In genomic region chr16:70523621-70524405, GRCh38 we compare ENCODE assay signal across 8 cellular contexts. TPM values are rescaled to one million over a fixed set of nuclear protein-coding genes. Genes with fewer than 3 reads are reported as not detected.
DNase-seq lines count a peak whose midpoint lies in the region; ATAC-seq, FAIRE-seq and TF ChIP-seq lines count a peak whose summit lies in the region.

SF3B3 (plus strand) TSS chr16:70523816; CDS start chr16:70526657, 2,841 bp downstream.

- peak within 1 kb of the TSS; percentile 98 for H3K27ac Mint-ChIP-seq in activated CD4-positive, alpha-beta T cell treated with anti-CD3 and anti-CD28 coated beads for 36 hours

- CTCF ChIA-PET in activated CD4-positive, alpha-beta T cell treated with anti-CD3 and anti-CD28 coated beads for 36 hours (lab: Charles Lee): interaction anchor here (0.7 to 1.6 kb wide), 7 partner anchors 99 to 256 kb away, joined by 3 to 5 read pairs (median 3); partner anchors contain the start of gene DDX19A
- CTCF ChIA-PET in HepG2 (lab: Yijun Ruan, JAX; ENCODE audit: low intra/inter-chr PET ratio, low total read pairs): no interaction called here

- no peak for FAIRE-seq in HepG2 (lab: Jason Lieb, UNC)

- under 1% methylated on average over 35 of the region's 35 CpGs for WGBS in HepG2 (ENCODE audit: low lambda C conversion rate)

- TSS peak; percentile 81 for BruUV-seq in HepG2 (replicated peaks; lab: Mats Ljungman, UMichigan)

- intact Hi-C loops in activated CD4-positive, alpha-beta T cell treated with anti-CD3 and anti-CD28 coated beads for 36 hours (cut with DNase I, micrococcal nuclease): loop anchor here (1.0 to 10.0 kb wide), 15 partner anchors 47 to 1099 kb away; partner anchors contain the start of genes AARS1 (in 2 of the 2), DDX19A (in 2 of the 2), ST3GAL2 (in 2 of the 2) and CMTR2 (in 1 of the 2)
- intact Hi-C loops in HepG2 (cut with micrococcal nuclease; ENCODE audit: unreplicated experiment): loop anchor here (2.0 kb wide), 1 partner anchor 129 kb away; no protein-coding TSS in a partner anchor

- peaks cover 46% of the 10 kb centered on the region for H3K4me1 ChIP-seq in HepG2 (ENCODE audit: insufficient read depth, low read length)

- ATAC-seq in HG03135 (IDR thresholded peaks at IDR 0.05; ENCODE audit: unreplicated experiment) (peak; percentile 53), HepG2 (peak; percentile 85)
- ATAC-seq in activated CD4-positive, alpha-beta T cell treated with anti-CD3 and anti-CD28 coated beads for 36 hours: peak; percentile 69

- H3K4me2 ChIP-seq in HepG2 (ENCODE audit: low read depth, low read length): peak within 1 kb of the TSS; percentile 93

- TF ChIP-seq CTCF in HepG2 (CRISPR knock-in tag; IDR thresholded peaks at IDR 0.05): no peak

- peaks cover 11 to 26% of the 10 kb centered on the region in 2 experiments; a peak in 4 of 5 replicates for H3K36me3 ChIP-seq in HepG2 (replicated peaks in 1 of 2; ENCODE audit: control insufficient read depth in 1 of 2, insufficient read depth in 2 of 2, low read length in 2 of 2)

- no peaks in the 10 kb centered on the region for H3K9me3 ChIP-seq in HepG2 (ENCODE audit: low read length)

- POLR2A ChIA-PET in activated CD4-positive, alpha-beta T cell treated with anti-CD3 and anti-CD28 coated beads for 36 hours (lab: Charles Lee): interaction anchor here (0.6 to 4.5 kb wide), 13 partner anchors 10 to 1268 kb away, joined by 3 to 19 read pairs (median 6); partner anchors contain the start of genes AARS1 and DDX19A
- POLR2A ChIA-PET in HepG2 (lab: Yijun Ruan, JAX): interaction anchor here (0.7 to 2.9 kb wide), 12 partner anchors 23 to 235 kb away, joined by 3 to 24 read pairs (median 4); partner anchors contain the start of genes AARS1 and DDX19B

- H3K4me3 Mint-ChIP-seq in activated CD4-positive, alpha-beta T cell treated with anti-CD3 and anti-CD28 coated beads for 36 hours: peak within 1 kb of the TSS; percentile 96

- peaks cover 0 to 5% of the 10 kb centered on the region in 2 experiments; a peak in 1 of 5 replicates for H3K27me3 ChIP-seq in HepG2 (ENCODE audit: control insufficient read depth in 1 of 2, insufficient read depth in 2 of 2, low read length in 2 of 2)

- peaks cover 39% of the 10 kb centered on the region for H4K20me1 ChIP-seq in HepG2 (ENCODE audit: insufficient read depth, low read length)

- peak within 1 kb of the TSS; percentile 93 for H3K27ac ChIP-seq in HepG2 (ENCODE audit: extremely low read length, insufficient read depth, low read length)

- peak within 1 kb of the TSS; percentile 98 to 99 (median 99) for H3K4me3 ChIP-seq in HepG2 (replicated peaks in 1 of 3; ENCODE audit: insufficient read depth in 1 of 3, low read depth in 2 of 3, low read length in 3 of 3)

- H3K36me3 Mint-ChIP-seq in activated CD4-positive, alpha-beta T cell treated with anti-CD3 and anti-CD28 coated beads for 36 hours (ENCODE audit: low read depth): peaks cover 46% of the 10 kb centered on the region

- in situ Hi-C loops in HepG2 (cut with HindIII; ENCODE audit: extremely low pct_ligation_motif_present, low pct_unique_long_range_greater_than_20kb): no loop called here

- peaks cover 65% of the 10 kb centered on the region for H3K79me2 ChIP-seq in HepG2 (ENCODE audit: insufficient read depth, low read length)

- H3K9ac ChIP-seq in HepG2 (ENCODE audit: insufficient read depth, low read depth, low read length): peak within 1 kb of the TSS; percentile 99

- peak; percentile 0 to 13; a peak in 1 of 4 replicates for TF ChIP-seq EP300 in HepG2 (IDR thresholded peaks at IDR 0.05; ENCODE audit: low read depth in 2 of 2, low read length in 2 of 2)
- TF ChIP-seq EP300 in HepG2 (CRISPR knock-in tag; IDR thresholded peaks at IDR 0.05; ENCODE audit: borderline replicate concordance): peak; percentile 10; the same call in 1 of the 2 replicates

- peak; percentile 79 for DNase-seq in SIG-M5 treated with dmso at 0.1 percent for 504 hours (lab: John Stamatoyannopoulos, UW; ENCODE audit: unreplicated experiment)
- no peak for DNase-seq in SIG-M5 (lab: John Stamatoyannopoulos, UW)
- no peak for DNase-seq in NCI-H460 (ENCODE audit: extremely low read depth, low read depth)
- DNase-seq in activated CD4-positive, alpha-beta T cell treated with anti-CD3 and anti-CD28 coated beads for 36 hours: peak; percentile 84
- DNase-seq in dermis blood vessel endothelial cell: no peak
- DNase-seq in HepG2 (ENCODE audit: low spot score): peak; percentile 73
- DNase-seq in stimulated activated CD4-positive, alpha-beta T cell treated with anti-CD3 and anti-CD28 coated beads, Interleukin-4, amount 100 ng/mL, for 24 hours: peak; percentile 77

- peak; percentile 78 to 93 for TF ChIP-seq POLR2A in HepG2 (IDR thresholded peaks at IDR 0.05; ENCODE audit: insufficient read depth in 1 of 2, low read depth in 2 of 2, low read length in 2 of 2)

- peak within 1 kb of the TSS; percentile 70 for H2AFZ ChIP-seq in HepG2 (ENCODE audit: low read length)

- no peaks in the 10 kb centered on the region for H3K9me3 Mint-ChIP-seq in activated CD4-positive, alpha-beta T cell treated with anti-CD3 and anti-CD28 coated beads for 36 hours (ENCODE audit: low read depth)

- H3K27me3 Mint-ChIP-seq in activated CD4-positive, alpha-beta T cell treated with anti-CD3 and anti-CD28 coated beads for 36 hours: no peaks in the 10 kb centered on the region

- 0 out of 2 replicates have a peak, but pooled peaks have one; percentile 23 for TF ChIP-seq RAD21 in HepG2 (CRISPR knock-in tag; IDR thresholded peaks at IDR 0.05)

- H3K4me1 Mint-ChIP-seq in activated CD4-positive, alpha-beta T cell treated with anti-CD3 and anti-CD28 coated beads for 36 hours: peaks cover 51% of the 10 kb centered on the region

TF ChIP-seq in HepG2, 621 proteins besides CTCF, POLR2A, EP300 and RAD21 (continues in another document):
- TF ChIP-seq CHCHD3 (CRISPR knock-in tag; IDR thresholded peaks at IDR 0.05) (0 out of 2 replicates have a peak, but pooled peaks have one; percentile 34), NFATC3 (CRISPR knock-in tag; IDR thresholded peaks at IDR 0.05) (no peak), E2F1 (CRISPR knock-in tag; IDR thresholded peaks at IDR 0.05) (peak; percentile 96), JUN (CRISPR knock-in tag; IDR thresholded peaks at IDR 0.05) (no peak), KLF13 (CRISPR knock-in tag; IDR thresholded peaks at IDR 0.05) (no peak), ZNF652 (CRISPR knock-in tag; IDR thresholded peaks at IDR 0.05; ENCODE audit: borderline replicate concordance, low read depth) (no peak), ZBTB34 (CRISPR knock-in tag; IDR thresholded peaks at IDR 0.05) (no peak; the same call in 1 of the 2 replicates), ZBTB7A (CRISPR knock-in tag; IDR thresholded peaks at IDR 0.05) (no peak)

RNA-seq across cellular contexts. Expression of gene SF3B3, which starts in this region (rescaled TPM):
- 159 and 190 TPM in 2 replicates for total RNA-seq in NCI-H460 (2014; rRNA removed; shearing (Covaris generic))
- 83.0 and 90.5 TPM in 2 replicates for polyA plus RNA-seq in NCI-H460 (2014; cell fraction: nucleus; rRNA removed)
- 100 to 1,000 TPM; 533 to 545 TPM for total RNA-seq in activated CD4-positive, alpha-beta T cell treated with anti-CD3 and anti-CD28 coated beads for 36 hours
- total RNA-seq in dermis blood vessel endothelial cell (96.3 and 148 TPM in 2 replicates), HepG2 (2016; rRNA removed; fragmentation: Illumina TruSeq; extraction: Trizol) (500 and 817 TPM in 2 replicates)
- 52.3 and 54.5 TPM in 2 replicates for total RNA-seq in HepG2 (2016; cell fraction: cytosol; rRNA removed; fragmentation: Illumina TruSeq; extraction: Trizol; ENCODE audit: low read depth)
- total RNA-seq in HepG2 (2016; cell fraction: insoluble cytoplasmic fraction; rRNA removed; fragmentation: Illumina TruSeq; extraction: Trizol): 484 and 682 TPM in 2 replicates
- total RNA-seq in HepG2 (2016; cell fraction: membrane; rRNA removed; fragmentation: Illumina TruSeq; extraction: Trizol): 138 and 170 TPM in 2 replicates
- 336 and 347 TPM in 2 replicates for total RNA-seq in HepG2 (2016; cell fraction: nucleus; rRNA removed; fragmentation: Illumina TruSeq; extraction: Trizol)
- 140 and 157 TPM in 2 replicates for polyA plus RNA-seq in HepG2 (2011; rRNA removed)
- polyA plus RNA-seq in HepG2 (2011; cell fraction: cytosol; rRNA removed): 134 and 147 TPM in 2 replicates
- polyA plus RNA-seq in HepG2 (2011; cell fraction: nucleus; rRNA removed): 150 and 189 TPM in 2 replicates
- 211 and 269 TPM in 2 replicates for polyA plus RNA-seq in HepG2 (2012)
- polyA plus RNA-seq in HepG2 (2016; cell fraction: cytosol; fragmentation: Illumina TruSeq; extraction: Trizol; ENCODE audit: low read depth): 31.7 and 36.7 TPM in 2 replicates
- polyA plus RNA-seq in HepG2 (2016; cell fraction: insoluble cytoplasmic fraction; fragmentation: Illumina TruSeq; extraction: Trizol; ENCODE audit: low read depth): 551 and 651 TPM in 2 replicates
- 103 and 131 TPM in 2 replicates for polyA plus RNA-seq in HepG2 (2016; cell fraction: membrane; fragmentation: Illumina TruSeq; extraction: Trizol; ENCODE audit: low read depth)
- 452 and 475 TPM in 2 replicates for polyA plus RNA-seq in HepG2 (2016; cell fraction: nucleus; fragmentation: Illumina TruSeq; extraction: Trizol; ENCODE audit: insufficient read depth, low read depth)
- 774 and 825 TPM in 2 replicates for polyA minus RNA-seq in HepG2 (2011; rRNA and poly(A)+ RNA removed; ENCODE audit: low replicate concordance)
- polyA minus RNA-seq in HepG2 (2011; cell fraction: cytosol; rRNA and poly(A)+ RNA removed): 152 and 162 TPM in 2 replicates
- polyA minus RNA-seq in HepG2 (2011; cell fraction: nucleus; rRNA and poly(A)+ RNA removed): 238 and 284 TPM in 2 replicates

Comparison
In these comparisons a context has a peak if more than half of its experiments do, and no peak if none do; other contexts are left out.
1. DNase-seq: peak in SIG-M5 treated with dmso at 0.1 percent for 504 hours (single experiment), activated CD4-positive, alpha-beta T cell treated with anti-CD3 and anti-CD28 coated beads for 36 hours (single experiment), HepG2 (single experiment) and stimulated activated CD4-positive, alpha-beta T cell treated with anti-CD3 and anti-CD28 coated beads, Interleukin-4, amount 100 ng/mL, for 24 hours (single experiment); none in SIG-M5 (single experiment), NCI-H460 (single experiment) and dermis blood vessel endothelial cell (single experiment).
2. Peak in every context shown above with its lines, with median percentiles within 50 percentile points of each other: ATAC-seq.